8 cellular contexts compared by ENCODE assay signal in the genomic region with DNA sequence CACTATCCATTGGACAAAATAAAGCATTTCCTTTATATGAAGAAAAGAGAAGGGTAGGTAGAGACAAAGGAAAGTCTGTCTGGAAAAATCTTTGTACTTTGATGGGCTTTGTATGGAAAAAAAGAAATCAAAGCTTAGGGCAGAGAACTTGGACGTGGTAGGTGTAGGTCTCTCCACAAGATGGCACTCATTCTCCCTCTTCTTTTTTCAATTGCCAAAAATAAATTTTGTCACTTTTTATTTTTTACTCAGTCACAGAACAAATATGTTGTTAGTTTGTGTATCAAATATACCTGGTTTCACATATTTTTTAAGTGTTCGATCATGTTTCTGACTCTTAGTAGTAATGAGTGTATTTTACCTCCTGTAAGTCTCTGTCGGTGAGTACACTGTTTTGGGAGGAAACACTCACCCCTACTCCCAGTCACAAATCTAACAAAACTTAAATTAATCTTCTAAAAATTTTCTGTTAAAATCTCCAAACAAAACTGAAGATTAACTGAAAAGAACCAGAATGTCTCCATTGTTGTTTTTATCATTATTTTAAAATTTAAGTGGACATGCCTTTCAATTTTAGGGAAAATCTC.
DNase-seq lines count a peak whose midpoint lies in the region; ATAC-seq and TF ChIP-seq lines count a peak whose summit lies in the region.

No MANE protein-coding gene starts in this region.

- H3K4me2 ChIP-seq in OCI-LY3 (ENCODE audit: low read length) = no peak overlapping the region

- H2AFZ ChIP-seq in OCI-LY3 (ENCODE audit: low read depth, low read length) = no peak overlapping the region

- H3K79me2 ChIP-seq in OCI-LY3 (ENCODE audit: low read length) = no peaks in the 10 kb centered on the region

- peak; percentile 66 for TF ChIP-seq CTCF in OCI-LY3 (IDR thresholded peaks at IDR 0.05; ENCODE audit: low read depth, low read length)
- TF ChIP-seq CTCF in fibroblast of villous mesenchyme (IDR thresholded peaks at IDR 0.05; ENCODE audit: insufficient read depth, low read depth, low read length) = peak; percentile 48

- DNase-seq in A172 (ENCODE audit: low spot score) (peak; percentile 5), GM03348 (ENCODE audit: low spot score) (peak; percentile 27), fibroblast of villous mesenchyme (ENCODE audit: low read depth) (peak; percentile 7), DMS79 treated with DMSO at 0.1 percent for 48 hours (lab: John Stamatoyannopoulos, UW) (no peak)
- DNase-seq in activated CD4-positive, alpha-beta T cell treated with anti-CD3 and anti-CD28 coated beads, Interleukin-2, amount 10 ng/mL, durations not matched to agents 24 days and 14 days = no peak

- no peak overlapping the region for H3K9ac ChIP-seq in OCI-LY3 (ENCODE audit: low read length)

- H3K4me3 Mint-ChIP-seq in activated CD4-positive, alpha-beta T cell treated with anti-CD3 and anti-CD28 coated beads, Interleukin-2, amount 10 ng/mL, durations not matched to agents 24 days and 14 days = no peak overlapping the region

- H3K4me3 ChIP-seq in OCI-LY3 (ENCODE audit: low read length) = no peak overlapping the region
- H3K4me3 ChIP-seq in fibroblast of villous mesenchyme (ENCODE audit: low read depth, low read length) = no peak overlapping the region

- H3K9me3 Mint-ChIP-seq in activated CD4-positive, alpha-beta T cell treated with anti-CD3 and anti-CD28 coated beads, Interleukin-2, amount 10 ng/mL, durations not matched to agents 24 days and 14 days = no peaks in the 10 kb centered on the region

- H3K27me3 Mint-ChIP-seq in activated CD4-positive, alpha-beta T cell treated with anti-CD3 and anti-CD28 coated beads, Interleukin-2, amount 10 ng/mL, durations not matched to agents 24 days and 14 days = no peaks in the 10 kb centered on the region

- H3K4me1 Mint-ChIP-seq in activated CD4-positive, alpha-beta T cell treated with anti-CD3 and anti-CD28 coated beads, Interleukin-2, amount 10 ng/mL, durations not matched to agents 24 days and 14 days = no peaks in the 10 kb centered on the region

- ATAC-seq in GM21390 (IDR thresholded peaks at IDR 0.05; ENCODE audit: unreplicated experiment) (no peak), HG03460 (IDR thresholded peaks at IDR 0.05; ENCODE audit: unreplicated experiment) (no peak)

- H3K36me3 Mint-ChIP-seq in activated CD4-positive, alpha-beta T cell treated with anti-CD3 and anti-CD28 coated beads, Interleukin-2, amount 10 ng/mL, durations not matched to agents 24 days and 14 days (ENCODE audit: low read depth) = no peaks in the 10 kb centered on the region

- H3K27ac Mint-ChIP-seq in activated CD4-positive, alpha-beta T cell treated with anti-CD3 and anti-CD28 coated beads, Interleukin-2, amount 10 ng/mL, durations not matched to agents 24 days and 14 days = no peak overlapping the region

- no peak overlapping the region for H3K27ac ChIP-seq in OCI-LY3 (ENCODE audit: low read length)

- peaks cover 3% of the 10 kb centered on the region; the same call in 1 of the 2 replicates for H3K4me1 ChIP-seq in OCI-LY3 (ENCODE audit: low read length)

- H4K20me1 ChIP-seq in OCI-LY3 (ENCODE audit: insufficient read depth, low read length) = no peaks in the 10 kb centered on the region

- no peaks in the 10 kb centered on the region for H3K9me3 ChIP-seq in OCI-LY3 (ENCODE audit: insufficient read depth, low read length)

- H3K27me3 ChIP-seq in OCI-LY3 (ENCODE audit: low read depth, low read length) = no peaks in the 10 kb centered on the region

- H3K36me3 ChIP-seq in OCI-LY3 (replicated peaks; ENCODE audit: low read depth, low read length) = no peaks in the 10 kb centered on the region

- intact Hi-C loops in activated CD4-positive, alpha-beta T cell treated with anti-CD3 and anti-CD28 coated beads, Interleukin-2, amount 10 ng/mL, durations not matched to agents 24 days and 14 days (cut with micrococcal nuclease) = loop anchor here (10.0 kb wide), 1 partner anchor 333 kb away; no protein-coding TSS in a partner anchor

Comparison
In these comparisons a context has a peak if more than half of its experiments do, and no peak if none do; other contexts are left out.
1. DNase-seq: peak in A172 (single experiment), GM03348 (single experiment) and fibroblast of villous mesenchyme (single experiment); none in activated CD4-positive, alpha-beta T cell treated with anti-CD3 and anti-CD28 coated beads, Interleukin-2, amount 10 ng/mL, durations not matched to agents 24 days and 14 days (single experiment) and DMS79 treated with DMSO at 0.1 percent for 48 hours (single experiment).